In genomic region chr21:44395260-44395659, GRCh38 we compare ENCODE assay signal across 1 cellular context.
TF ChIP-seq lines count a peak whose summit lies in the region.

No MANE protein-coding gene starts in this region.

TF ChIP-seq in H1, 55 proteins besides CTCF, POLR2A, EP300 and RAD21:
- no peak for TF ChIP-seq TBP (IDR thresholded peaks at IDR 0.05; ENCODE audit: low read depth, low read length)
- TF ChIP-seq, protein P1, sequence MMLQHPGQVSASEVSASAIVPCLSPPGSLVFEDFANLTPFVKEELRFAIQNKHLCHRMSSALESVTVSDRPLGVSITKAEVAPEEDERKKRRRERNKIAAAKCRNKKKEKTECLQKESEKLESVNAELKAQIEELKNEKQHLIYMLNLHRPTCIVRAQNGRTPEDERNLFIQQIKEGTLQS (IDR thresholded peaks at IDR 0.05; ENCODE audit: insufficient read depth, low read depth, low read length), result no peak
- TF ChIP-seq, protein P2, sequence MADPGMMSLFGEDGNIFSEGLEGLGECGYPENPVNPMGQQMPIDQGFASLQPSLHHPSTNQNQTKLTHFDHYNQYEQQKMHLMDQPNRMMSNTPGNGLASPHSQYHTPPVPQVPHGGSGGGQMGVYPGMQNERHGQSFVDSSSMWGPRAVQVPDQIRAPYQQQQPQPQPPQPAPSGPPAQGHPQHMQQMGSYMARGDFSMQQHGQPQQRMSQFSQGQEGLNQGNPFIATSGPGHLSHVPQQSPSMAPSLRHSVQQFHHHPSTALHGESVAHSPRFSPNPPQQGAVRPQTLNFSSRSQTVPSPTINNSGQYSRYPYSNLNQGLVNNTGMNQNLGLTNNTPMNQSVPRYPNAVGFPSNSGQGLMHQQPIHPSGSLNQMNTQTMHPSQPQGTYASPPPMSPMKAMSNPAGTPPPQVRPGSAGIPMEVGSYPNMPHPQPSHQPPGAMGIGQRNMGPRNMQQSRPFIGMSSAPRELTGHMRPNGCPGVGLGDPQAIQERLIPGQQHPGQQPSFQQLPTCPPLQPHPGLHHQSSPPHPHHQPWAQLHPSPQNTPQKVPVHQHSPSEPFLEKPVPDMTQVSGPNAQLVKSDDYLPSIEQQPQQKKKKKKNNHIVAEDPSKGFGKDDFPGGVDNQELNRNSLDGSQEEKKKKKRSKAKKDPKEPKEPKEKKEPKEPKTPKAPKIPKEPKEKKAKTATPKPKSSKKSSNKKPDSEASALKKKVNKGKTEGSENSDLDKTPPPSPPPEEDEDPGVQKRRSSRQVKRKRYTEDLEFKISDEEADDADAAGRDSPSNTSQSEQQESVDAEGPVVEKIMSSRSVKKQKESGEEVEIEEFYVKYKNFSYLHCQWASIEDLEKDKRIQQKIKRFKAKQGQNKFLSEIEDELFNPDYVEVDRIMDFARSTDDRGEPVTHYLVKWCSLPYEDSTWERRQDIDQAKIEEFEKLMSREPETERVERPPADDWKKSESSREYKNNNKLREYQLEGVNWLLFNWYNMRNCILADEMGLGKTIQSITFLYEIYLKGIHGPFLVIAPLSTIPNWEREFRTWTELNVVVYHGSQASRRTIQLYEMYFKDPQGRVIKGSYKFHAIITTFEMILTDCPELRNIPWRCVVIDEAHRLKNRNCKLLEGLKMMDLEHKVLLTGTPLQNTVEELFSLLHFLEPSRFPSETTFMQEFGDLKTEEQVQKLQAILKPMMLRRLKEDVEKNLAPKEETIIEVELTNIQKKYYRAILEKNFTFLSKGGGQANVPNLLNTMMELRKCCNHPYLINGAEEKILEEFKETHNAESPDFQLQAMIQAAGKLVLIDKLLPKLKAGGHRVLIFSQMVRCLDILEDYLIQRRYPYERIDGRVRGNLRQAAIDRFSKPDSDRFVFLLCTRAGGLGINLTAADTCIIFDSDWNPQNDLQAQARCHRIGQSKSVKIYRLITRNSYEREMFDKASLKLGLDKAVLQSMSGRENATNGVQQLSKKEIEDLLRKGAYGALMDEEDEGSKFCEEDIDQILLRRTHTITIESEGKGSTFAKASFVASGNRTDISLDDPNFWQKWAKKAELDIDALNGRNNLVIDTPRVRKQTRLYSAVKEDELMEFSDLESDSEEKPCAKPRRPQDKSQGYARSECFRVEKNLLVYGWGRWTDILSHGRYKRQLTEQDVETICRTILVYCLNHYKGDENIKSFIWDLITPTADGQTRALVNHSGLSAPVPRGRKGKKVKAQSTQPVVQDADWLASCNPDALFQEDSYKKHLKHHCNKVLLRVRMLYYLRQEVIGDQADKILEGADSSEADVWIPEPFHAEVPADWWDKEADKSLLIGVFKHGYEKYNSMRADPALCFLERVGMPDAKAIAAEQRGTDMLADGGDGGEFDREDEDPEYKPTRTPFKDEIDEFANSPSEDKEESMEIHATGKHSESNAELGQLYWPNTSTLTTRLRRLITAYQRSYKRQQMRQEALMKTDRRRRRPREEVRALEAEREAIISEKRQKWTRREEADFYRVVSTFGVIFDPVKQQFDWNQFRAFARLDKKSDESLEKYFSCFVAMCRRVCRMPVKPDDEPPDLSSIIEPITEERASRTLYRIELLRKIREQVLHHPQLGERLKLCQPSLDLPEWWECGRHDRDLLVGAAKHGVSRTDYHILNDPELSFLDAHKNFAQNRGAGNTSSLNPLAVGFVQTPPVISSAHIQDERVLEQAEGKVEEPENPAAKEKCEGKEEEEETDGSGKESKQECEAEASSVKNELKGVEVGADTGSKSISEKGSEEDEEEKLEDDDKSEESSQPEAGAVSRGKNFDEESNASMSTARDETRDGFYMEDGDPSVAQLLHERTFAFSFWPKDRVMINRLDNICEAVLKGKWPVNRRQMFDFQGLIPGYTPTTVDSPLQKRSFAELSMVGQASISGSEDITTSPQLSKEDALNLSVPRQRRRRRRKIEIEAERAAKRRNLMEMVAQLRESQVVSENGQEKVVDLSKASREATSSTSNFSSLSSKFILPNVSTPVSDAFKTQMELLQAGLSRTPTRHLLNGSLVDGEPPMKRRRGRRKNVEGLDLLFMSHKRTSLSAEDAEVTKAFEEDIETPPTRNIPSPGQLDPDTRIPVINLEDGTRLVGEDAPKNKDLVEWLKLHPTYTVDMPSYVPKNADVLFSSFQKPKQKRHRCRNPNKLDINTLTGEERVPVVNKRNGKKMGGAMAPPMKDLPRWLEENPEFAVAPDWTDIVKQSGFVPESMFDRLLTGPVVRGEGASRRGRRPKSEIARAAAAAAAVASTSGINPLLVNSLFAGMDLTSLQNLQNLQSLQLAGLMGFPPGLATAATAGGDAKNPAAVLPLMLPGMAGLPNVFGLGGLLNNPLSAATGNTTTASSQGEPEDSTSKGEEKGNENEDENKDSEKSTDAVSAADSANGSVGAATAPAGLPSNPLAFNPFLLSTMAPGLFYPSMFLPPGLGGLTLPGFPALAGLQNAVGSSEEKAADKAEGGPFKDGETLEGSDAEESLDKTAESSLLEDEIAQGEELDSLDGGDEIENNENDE (IDR thresholded peaks at IDR 0.05; ENCODE audit: insufficient replicate concordance, low read length), result no peak
- TF ChIP-seq NANOG (IDR thresholded peaks at IDR 0.05; ENCODE audit: insufficient read depth, low read depth, low read length, poor library complexity, severe bottlenecking), result no peak
- no peak for TF ChIP-seq TCF12 (IDR thresholded peaks at IDR 0.05; ENCODE audit: low read depth, low read length)
- no peak for TF ChIP-seq YY1 (IDR thresholded peaks at IDR 0.05; ENCODE audit: low read depth, low read length)
- TF ChIP-seq CBX8 (IDR thresholded peaks at IDR 0.05; ENCODE audit: borderline replicate concordance, low read depth, low read length), result no peak
- no peak for TF ChIP-seq FOSL1 (IDR thresholded peaks at IDR 0.05; ENCODE audit: insufficient read depth, low read depth, low read length)
- no peak for TF ChIP-seq SRF (IDR thresholded peaks at IDR 0.05; ENCODE audit: low read depth, low read length)
- no peak for TF ChIP-seq JUND (IDR thresholded peaks at IDR 0.05; ENCODE audit: low read length)
